ENCODE assay signal across 19 cellular contexts in the genomic region with DNA sequence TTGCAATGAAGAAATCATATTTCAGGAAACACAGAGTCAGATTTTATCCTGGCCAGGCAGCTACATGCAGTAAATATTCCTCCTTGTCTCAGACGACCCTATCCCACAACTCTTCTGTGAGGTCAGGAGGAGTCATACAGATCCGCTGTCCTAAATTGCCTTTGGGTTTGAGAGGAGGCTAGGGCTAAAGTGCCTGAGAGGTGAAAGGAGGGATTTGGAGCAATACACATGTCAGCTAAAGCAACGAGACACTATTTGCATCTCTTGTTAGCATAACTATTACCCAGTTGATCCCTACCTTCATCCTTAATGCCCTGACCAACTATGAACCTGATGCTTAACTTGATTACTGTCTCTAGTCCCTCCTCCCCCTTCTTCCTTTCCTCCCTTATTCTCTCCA.
DNase-seq lines count a peak whose midpoint lies in the region; ATAC-seq and TF ChIP-seq lines count a peak whose summit lies in the region.
"Had no signal": no experiment of that assay in that cellular context is flagged by ENCODE, and none has a peak within 500 bp of the region (broad histone marks: within the 10 kb centered on the region; RNA-seq: fewer than 3 reads in every experiment).

No MANE protein-coding gene starts in this region.

- H3K79me1 ChIP-seq in mesendoderm (ENCODE audit: low read length): no peaks in the 10 kb centered on the region

- no peak overlapping the region; the same call in 1 of the 2 replicates for H3K27ac Mint-ChIP-seq in GM23338
- H3K27ac Mint-ChIP-seq in WTC11: no peak overlapping the region
- H3K27ac Mint-ChIP-seq in activated CD8-positive, alpha-beta memory T cell treated with anti-CD3 and anti-CD28 coated beads, Interleukin-2, amount 10 ng/mL, durations not matched to agents 7 days and 5 days: no peak overlapping the region
- H3K27ac Mint-ChIP-seq: B cell; CD4-positive, alpha-beta T cell; CD8-positive, alpha-beta T cell had no signal

- ATAC-seq in GM23338 (no peak; the same call in 2 of the 3 replicates), WTC11 (peak; percentile 97)
- ATAC-seq in activated CD8-positive, alpha-beta memory T cell treated with anti-CD3 and anti-CD28 coated beads, Interleukin-2, amount 10 ng/mL, durations not matched to agents 7 days and 5 days: no peak
- ATAC-seq: A549; CD8-positive, alpha-beta T cell had no signal

- H3K27me3 ChIP-seq in GM23338 (ENCODE audit: insufficient read depth): no peaks in the 10 kb centered on the region
- no peaks in the 10 kb centered on the region for H3K27me3 ChIP-seq in mesendoderm (ENCODE audit: insufficient read depth, low read length, poor library complexity)
- H3K27me3 ChIP-seq: BLaER1 treated with 17β-estradiol and CSF1 and Interleukin-3, amounts not matched to agents 10 nM and 100 nM had no signal

- H3K27ac ChIP-seq in GM23338 (ENCODE audit: low read depth) (no peak overlapping the region), mesendoderm (ENCODE audit: low read depth, low read length) (no peak overlapping the region)
- H3K27ac ChIP-seq: A549; BLaER1 treated with 17β-estradiol and CSF1 and Interleukin-3, amounts not matched to agents 10 nM and 100 nM; C4-2B had no signal

- H3K4me3 ChIP-seq in GM23338 (no peak overlapping the region), mesendoderm (ENCODE audit: low read length) (no peak overlapping the region)
- H3K4me3 ChIP-seq: A549; BLaER1 treated with 17β-estradiol and CSF1 and Interleukin-3, amounts not matched to agents 10 nM and 100 nM had no signal

- H3K56ac ChIP-seq in mesendoderm (ENCODE audit: low read length): no peak overlapping the region

- no peaks in the 10 kb centered on the region for H3F3A ChIP-seq in GM23338 (replicated peaks; ENCODE audit: low read depth)

- no CpG with 5 or more reads among the region's 3 CpGs for WGBS in mesendoderm (ENCODE audit: extremely low coverage, insufficient coverage, low lambda C conversion rate)

- no peak overlapping the region for H2BK120ac ChIP-seq in mesendoderm (ENCODE audit: low read depth, low read length)

- H3K27me3 Mint-ChIP-seq in GM23338 (ENCODE audit: insufficient read depth, low read depth, poor library complexity) (peaks cover 2% of the 10 kb centered on the region), WTC11 (ENCODE audit: low read depth) (no peaks in the 10 kb centered on the region; the same call in 1 of the 2 replicates)
- no peaks in the 10 kb centered on the region for H3K27me3 Mint-ChIP-seq in activated CD8-positive, alpha-beta memory T cell treated with anti-CD3 and anti-CD28 coated beads, Interleukin-2, amount 10 ng/mL, durations not matched to agents 7 days and 5 days
- H3K27me3 Mint-ChIP-seq: B cell; CD4-positive, alpha-beta T cell had no signal

- H3K4me1 ChIP-seq in GM23338 (ENCODE audit: insufficient read depth) (peaks cover 9% of the 10 kb centered on the region; the same call in 1 of the 2 replicates), mesendoderm (ENCODE audit: control insufficient read depth, low read depth, low read length) (no peaks in the 10 kb centered on the region)
- H3K4me1 ChIP-seq: BLaER1 treated with 17β-estradiol and CSF1 and Interleukin-3, amounts not matched to agents 10 nM and 100 nM had no signal

- H3K18ac ChIP-seq in mesendoderm (ENCODE audit: low read length): no peak overlapping the region

- H3K79me2 ChIP-seq in GM23338 (replicated peaks; ENCODE audit: insufficient read depth) (no peaks in the 10 kb centered on the region), mesendoderm (ENCODE audit: control insufficient read depth, insufficient read depth, low read length) (no peaks in the 10 kb centered on the region)

- POLR2A ChIA-PET in WTC11 (lab: Charles Lee): no interaction called here

- no peak overlapping the region for H3K23ac ChIP-seq in mesendoderm (ENCODE audit: low read length)

- H3K4ac ChIP-seq in mesendoderm (ENCODE audit: low read depth, low read length): no peak overlapping the region

- TF ChIP-seq CTCF in GM23338 (conservative IDR thresholded peaks at IDR 0.05; ENCODE audit: low read depth in 2 of 2): no peak
- TF ChIP-seq CTCF in WTC11 (IDR thresholded peaks at IDR 0.05): no peak

- H3K36me3 ChIP-seq in GM23338 (ENCODE audit: insufficient read depth) (no peaks in the 10 kb centered on the region; the same call in 1 of the 2 replicates), mesendoderm (ENCODE audit: control insufficient read depth, insufficient read depth, low read length) (no peaks in the 10 kb centered on the region)

- no peak overlapping the region for H2BK5ac ChIP-seq in mesendoderm (ENCODE audit: low read length)

- peak; percentile 31 for DNase-seq in GM23338 (ENCODE audit: low spot score)
- DNase-seq in WTC11 (ENCODE audit: low spot score): no peak
- peak; percentile 7 for DNase-seq in iPS DF 19.7 (ENCODE audit: low read depth, low spot score)
- DNase-seq in mesendoderm: peak; percentile 4
- no peak for DNase-seq in NOMO-1 treated with dmso at 0.1 percent for 144 hours (lab: John Stamatoyannopoulos, UW; ENCODE audit: unreplicated experiment)
- no peak for DNase-seq in activated effector memory CD4-positive, alpha-beta T cell treated with Interleukin-2 at 50 U/mL for 16 hours
- no peak for DNase-seq in activated CD8-positive, alpha-beta memory T cell treated with anti-CD3 and anti-CD28 coated beads, Interleukin-2, amount 10 ng/mL, durations not matched to agents 7 days and 5 days
- no peak for DNase-seq in stimulated activated CD4-positive, alpha-beta T cell treated with anti-CD3 and anti-CD28 coated beads, Interleukin-12 subunit alpha, Interleukin-12 subunit beta, amount 100 ng/mL, for 4 hours
- DNase-seq: AML-193; Caco-2; Calu3; CD4-positive, alpha-beta T cell; CD8-positive, alpha-beta T cell; DMS79 treated with DMSO at 0.1 percent for 48 hours; GF-D8 had no signal

- no peaks in the 10 kb centered on the region for H4K20me1 ChIP-seq in GM23338 (replicated peaks; ENCODE audit: insufficient read depth)
- H4K20me1 ChIP-seq: BLaER1 treated with 17β-estradiol and CSF1 and Interleukin-3, amounts not matched to agents 10 nM and 100 nM had no signal

- H3K4me2 ChIP-seq in GM23338: no peak overlapping the region
- H3K4me2 ChIP-seq in mesendoderm (ENCODE audit: low read length): no peak overlapping the region
- H3K4me2 ChIP-seq: A549; BLaER1 treated with 17β-estradiol and CSF1 and Interleukin-3, amounts not matched to agents 10 nM and 100 nM had no signal

- peaks cover 37% of the 10 kb centered on the region for H3K9me3 Mint-ChIP-seq in GM23338
- H3K9me3 Mint-ChIP-seq in WTC11: peaks cover 34% of the 10 kb centered on the region
- H3K9me3 Mint-ChIP-seq in activated CD8-positive, alpha-beta memory T cell treated with anti-CD3 and anti-CD28 coated beads, Interleukin-2, amount 10 ng/mL, durations not matched to agents 7 days and 5 days (ENCODE audit: low read depth): peaks cover 11% of the 10 kb centered on the region

- H2BK15ac ChIP-seq in mesendoderm (replicated peaks; ENCODE audit: low read depth): no peak overlapping the region

- no peak overlapping the region for H4K8ac ChIP-seq in mesendoderm (ENCODE audit: low read depth, low read length)

- no peak overlapping the region for H2AK5ac ChIP-seq in mesendoderm (ENCODE audit: low read length)

- peaks cover 14% of the 10 kb centered on the region for H3K4me1 Mint-ChIP-seq in GM23338
- H3K4me1 Mint-ChIP-seq in WTC11: peaks cover 15% of the 10 kb centered on the region
- no peaks in the 10 kb centered on the region for H3K4me1 Mint-ChIP-seq in activated CD8-positive, alpha-beta memory T cell treated with anti-CD3 and anti-CD28 coated beads, Interleukin-2, amount 10 ng/mL, durations not matched to agents 7 days and 5 days
- H3K4me1 Mint-ChIP-seq: B cell had no signal

- CTCF ChIA-PET in WTC11 (lab: Charles Lee): no interaction called here
- CTCF ChIA-PET in activated CD8-positive, alpha-beta memory T cell treated with anti-CD3 and anti-CD28 coated beads, Interleukin-2, amount 10 ng/mL, durations not matched to agents 7 days and 5 days (lab: Charles Lee): no interaction called here

- H2AFZ ChIP-seq in GM23338: no peak overlapping the region

- no peak overlapping the region for H3K9ac ChIP-seq in mesendoderm (ENCODE audit: low read length)
- H3K9ac ChIP-seq: BLaER1 treated with 17β-estradiol and CSF1 and Interleukin-3, amounts not matched to agents 10 nM and 100 nM had no signal

- no peaks in the 10 kb centered on the region for H3K9me2 ChIP-seq in GM23338 (ENCODE audit: insufficient read depth)

- H3K36me3 Mint-ChIP-seq in GM23338 (ENCODE audit: low read depth): peaks cover 36% of the 10 kb centered on the region
- peaks cover 38% of the 10 kb centered on the region for H3K36me3 Mint-ChIP-seq in WTC11
- H3K36me3 Mint-ChIP-seq in activated CD8-positive, alpha-beta memory T cell treated with anti-CD3 and anti-CD28 coated beads, Interleukin-2, amount 10 ng/mL, durations not matched to agents 7 days and 5 days: peaks cover 23% of the 10 kb centered on the region

- H4K5ac ChIP-seq in mesendoderm (ENCODE audit: low read length): no peak overlapping the region

- H3K4me3 Mint-ChIP-seq in GM23338: no peak overlapping the region
- H3K4me3 Mint-ChIP-seq in WTC11: no peak overlapping the region
- H3K4me3 Mint-ChIP-seq in activated CD8-positive, alpha-beta memory T cell treated with anti-CD3 and anti-CD28 coated beads, Interleukin-2, amount 10 ng/mL, durations not matched to agents 7 days and 5 days: no peak overlapping the region
- H3K4me3 Mint-ChIP-seq: B cell; CD4-positive, alpha-beta T cell; CD8-positive, alpha-beta T cell had no signal

TF ChIP-seq in GM23338, 12 proteins besides CTCF, POLR2A, EP300 and RAD21 (continues in another document):
- TF ChIP-seq POLR2AphosphoS5 (IDR thresholded peaks at IDR 0.05; ENCODE audit: low read depth) (no peak), ZNF331 (CRISPR knock-in tag; IDR thresholded peaks at IDR 0.05; ENCODE audit: low read depth) (no peak)

TF ChIP-seq in WTC11, 78 proteins besides CTCF, POLR2A, EP300 and RAD21 (continues in another document):
- TF ChIP-seq ZNF396 (CRISPR knock-in tag; IDR thresholded peaks at IDR 0.05; ENCODE audit: borderline replicate concordance) (no peak), ZNF423 (CRISPR knock-in tag; IDR thresholded peaks at IDR 0.05) (no peak), ZNF121 (CRISPR knock-in tag; IDR thresholded peaks at IDR 0.05) (no peak), TP53 (CRISPR knock-in tag; IDR thresholded peaks at IDR 0.05) (no peak), GTF2I (CRISPR knock-in tag; conservative IDR thresholded peaks at IDR 0.05) (no peak)
- TF ChIP-seq, protein P1, sequence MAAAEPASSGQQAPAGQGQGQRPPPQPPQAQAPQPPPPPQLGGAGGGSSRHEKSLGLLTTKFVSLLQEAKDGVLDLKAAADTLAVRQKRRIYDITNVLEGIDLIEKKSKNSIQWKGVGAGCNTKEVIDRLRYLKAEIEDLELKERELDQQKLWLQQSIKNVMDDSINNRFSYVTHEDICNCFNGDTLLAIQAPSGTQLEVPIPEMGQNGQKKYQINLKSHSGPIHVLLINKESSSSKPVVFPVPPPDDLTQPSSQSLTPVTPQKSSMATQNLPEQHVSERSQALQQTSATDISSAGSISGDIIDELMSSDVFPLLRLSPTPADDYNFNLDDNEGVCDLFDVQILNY (CRISPR knock-in tag; IDR thresholded peaks at IDR 0.05): no peak

Comparison
In these comparisons a context has a peak if more than half of its experiments do, and no peak if none do; other contexts are left out.
1. DNase-seq: peak in GM23338 (single experiment), iPS DF 19.7 (single experiment) and mesendoderm (single experiment); none in WTC11 (single experiment), NOMO-1 treated with dmso at 0.1 percent for 144 hours (single experiment), activated effector memory CD4-positive, alpha-beta T cell treated with Interleukin-2 at 50 U/mL for 16 hours (single experiment), activated CD8-positive, alpha-beta memory T cell treated with anti-CD3 and anti-CD28 coated beads, Interleukin-2, amount 10 ng/mL, durations not matched to agents 7 days and 5 days (single experiment) and stimulated activated CD4-positive, alpha-beta T cell treated with anti-CD3 and anti-CD28 coated beads, Interleukin-12 subunit alpha, Interleukin-12 subunit beta, amount 100 ng/mL, for 4 hours (single experiment).